Comparison of ENCODE assay signal across 10 cellular contexts in the genomic region with DNA sequence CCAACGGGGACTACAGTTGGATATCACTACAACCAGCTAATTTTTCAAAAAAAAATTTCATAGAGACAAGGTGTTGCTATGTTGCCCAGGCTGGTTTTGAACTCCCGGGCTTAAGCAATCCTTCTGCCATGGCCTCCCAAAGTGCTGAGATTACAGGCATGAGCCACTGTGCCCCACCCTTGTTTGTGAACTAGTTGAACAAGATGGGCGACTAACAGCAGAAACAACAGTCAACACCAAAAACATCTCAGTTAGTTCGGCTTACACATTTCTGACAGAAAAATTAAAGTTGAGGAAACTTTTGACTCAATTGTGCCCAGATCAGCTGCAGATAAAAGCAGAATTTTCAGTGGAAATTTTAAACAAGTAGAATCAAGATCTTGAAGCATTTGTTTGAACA.
"Had no signal": no experiment of that assay in that cellular context is flagged by ENCODE, and none has a peak within 500 bp of the region (broad histone marks: within the 10 kb centered on the region; RNA-seq: fewer than 3 reads in every experiment).

No MANE protein-coding gene starts in this region.

- DNase-seq: GM23248, H7, HFFc6, KBM-7 had no signal

- H3K4me3 ChIP-seq: GM23248, HAP-1 had no signal

- H3K36me3 Mint-ChIP-seq: IgD-negative memory B cell had no signal

- ATAC-seq: HCT116, HepG2 had no signal

- H3K4me1 ChIP-seq: HAP-1 had no signal

- H3K27ac Mint-ChIP-seq: HFFc6, IgD-negative memory B cell had no signal

- H3K36me3 ChIP-seq: HAP-1 had no signal

- H2AFZ ChIP-seq: GM23248 had no signal

- H3K27ac ChIP-seq: GM23248, HL-60 had no signal

- FAIRE-seq: H1, HepG2 had no signal

- H3K4me3 Mint-ChIP-seq: HFFc6, IgD-negative memory B cell had no signal

- H3K9me3 Mint-ChIP-seq: HFFc6 had no signal

- H3K27me3 Mint-ChIP-seq: IgD-negative memory B cell had no signal
